In genomic region chr2:54092940-54093339, GRCh38 we compare ENCODE assay signal across 10 cellular contexts. TPM values are rescaled to one million over a fixed set of nuclear protein-coding genes. Genes with fewer than 3 reads are reported as not detected.
DNase-seq lines count a peak whose midpoint lies in the region; ATAC-seq and TF ChIP-seq lines count a peak whose summit lies in the region.
"Had no signal": no experiment of that assay in that cellular context is flagged by ENCODE, and none has a peak within 500 bp of the region (broad histone marks: within the 10 kb centered on the region; RNA-seq: fewer than 3 reads in every experiment).

No MANE protein-coding gene starts in this region.

- H3K9me3 Mint-ChIP-seq in activated CD4-positive, alpha-beta T cell treated with anti-CD3 and anti-CD28 coated beads for 36 hours (ENCODE audit: low read depth): no peaks in the 10 kb centered on the region
- H3K9me3 Mint-ChIP-seq in activated CD4-positive, alpha-beta T cell treated with anti-CD3 and anti-CD28 coated beads, Interleukin-2, amount 10 ng/mL, durations not matched to agents 24 days and 14 days: peaks cover 4% of the 10 kb centered on the region
- H3K9me3 Mint-ChIP-seq in GM23338: peaks cover 29% of the 10 kb centered on the region
- H3K9me3 Mint-ChIP-seq in IgD-negative memory B cell: peaks cover 0 to 3% (median 2%) of the 10 kb centered on the region in 3 donors
- peaks cover 0 to 4% (median 0%) of the 10 kb centered on the region in 11 donors for H3K9me3 Mint-ChIP-seq in naive thymus-derived CD4-positive, alpha-beta T cell

- H3K4me3 ChIP-seq in GM23338: no peak overlapping the region
- no peak overlapping the region for H3K4me3 ChIP-seq in naive thymus-derived CD4-positive, alpha-beta T cell (ENCODE audit: low read length)
- H3K4me3 ChIP-seq: SJSA1 had no signal

- no peak overlapping the region for H3K4me3 Mint-ChIP-seq in activated CD4-positive, alpha-beta T cell treated with anti-CD3 and anti-CD28 coated beads for 36 hours
- H3K4me3 Mint-ChIP-seq in activated CD4-positive, alpha-beta T cell treated with anti-CD3 and anti-CD28 coated beads, Interleukin-2, amount 10 ng/mL, durations not matched to agents 24 days and 14 days: no peak overlapping the region
- no peak overlapping the region for H3K4me3 Mint-ChIP-seq in GM23338
- peak overlapping the region; percentile 67 to 90 (median 79) for H3K4me3 Mint-ChIP-seq in IgD-negative memory B cell
- H3K4me3 Mint-ChIP-seq in naive thymus-derived CD4-positive, alpha-beta T cell: peak overlapping the region; percentile 19 to 74 (median 46)
- H3K4me3 Mint-ChIP-seq: mesothelial cell of epicardium had no signal

- H3K27me3 Mint-ChIP-seq in activated CD4-positive, alpha-beta T cell treated with anti-CD3 and anti-CD28 coated beads for 36 hours: no peaks in the 10 kb centered on the region
- H3K27me3 Mint-ChIP-seq in activated CD4-positive, alpha-beta T cell treated with anti-CD3 and anti-CD28 coated beads, Interleukin-2, amount 10 ng/mL, durations not matched to agents 24 days and 14 days: no peaks in the 10 kb centered on the region
- H3K27me3 Mint-ChIP-seq in GM23338 (ENCODE audit: insufficient read depth, low read depth, poor library complexity) (peaks cover 4% of the 10 kb centered on the region), IgD-negative memory B cell (no peaks in the 10 kb centered on the region)
- peaks cover 0 to 2% (median 0%) of the 10 kb centered on the region in 5 donors for H3K27me3 Mint-ChIP-seq in naive thymus-derived CD4-positive, alpha-beta T cell

- H3K9me3 ChIP-seq in naive thymus-derived CD4-positive, alpha-beta T cell (ENCODE audit: control insufficient read depth in 2 of 3, low read length in 3 of 3): no peaks in the 10 kb centered on the region
- H3K9me3 ChIP-seq: SJSA1 had no signal

- H3F3A ChIP-seq in GM23338 (replicated peaks; ENCODE audit: low read depth): no peaks in the 10 kb centered on the region

- peak overlapping the region; percentile 14 for H3K27ac Mint-ChIP-seq in activated CD4-positive, alpha-beta T cell treated with anti-CD3 and anti-CD28 coated beads for 36 hours
- no peak overlapping the region for H3K27ac Mint-ChIP-seq in activated CD4-positive, alpha-beta T cell treated with anti-CD3 and anti-CD28 coated beads, Interleukin-2, amount 10 ng/mL, durations not matched to agents 24 days and 14 days
- H3K27ac Mint-ChIP-seq in GM23338: no peak overlapping the region
- H3K27ac Mint-ChIP-seq in IgD-negative memory B cell: peak overlapping the region; percentile 68 to 94 (median 92)
- H3K27ac Mint-ChIP-seq in naive thymus-derived CD4-positive, alpha-beta T cell: peak overlapping the region; percentile 33 to 91 (median 77)
- H3K27ac Mint-ChIP-seq: mesothelial cell of epicardium had no signal

- H3K79me2 ChIP-seq in GM23338 (replicated peaks; ENCODE audit: insufficient read depth): no peaks in the 10 kb centered on the region

- peaks cover 6% of the 10 kb centered on the region; the same call in 1 of the 2 replicates for H3K4me1 ChIP-seq in GM23338 (ENCODE audit: insufficient read depth)
- H3K4me1 ChIP-seq in naive thymus-derived CD4-positive, alpha-beta T cell (ENCODE audit: control insufficient read depth in 2 of 2, insufficient read depth in 2 of 2, low read length in 2 of 2): peaks cover 11 to 21% of the 10 kb centered on the region in 2 donors
- H3K4me1 ChIP-seq: SJSA1 had no signal

- no peaks in the 10 kb centered on the region for H3K27me3 ChIP-seq in GM23338 (ENCODE audit: insufficient read depth)
- H3K27me3 ChIP-seq in naive thymus-derived CD4-positive, alpha-beta T cell (ENCODE audit: control insufficient read depth in 2 of 2, insufficient read depth in 2 of 2, low read length in 2 of 2): no peaks in the 10 kb centered on the region
- H3K27me3 ChIP-seq: SJSA1 had no signal

- H2AFZ ChIP-seq in GM23338: no peak overlapping the region

- intact Hi-C loops in activated CD4-positive, alpha-beta T cell treated with anti-CD3 and anti-CD28 coated beads for 36 hours (cut with DNase I, micrococcal nuclease): no loop called here
- intact Hi-C loops in activated CD4-positive, alpha-beta T cell treated with anti-CD3 and anti-CD28 coated beads, Interleukin-2, amount 10 ng/mL, durations not matched to agents 24 days and 14 days (cut with micrococcal nuclease): no loop called here
- intact Hi-C loops in naive thymus-derived CD4-positive, alpha-beta T cell (cut with micrococcal nuclease): no loop called here

- peaks cover 2% of the 10 kb centered on the region for H3K36me3 Mint-ChIP-seq in activated CD4-positive, alpha-beta T cell treated with anti-CD3 and anti-CD28 coated beads for 36 hours (ENCODE audit: low read depth)
- H3K36me3 Mint-ChIP-seq in activated CD4-positive, alpha-beta T cell treated with anti-CD3 and anti-CD28 coated beads, Interleukin-2, amount 10 ng/mL, durations not matched to agents 24 days and 14 days (ENCODE audit: low read depth): peaks cover 1% of the 10 kb centered on the region
- H3K36me3 Mint-ChIP-seq in GM23338 (ENCODE audit: low read depth) (peaks cover 15% of the 10 kb centered on the region), IgD-negative memory B cell (no peaks in the 10 kb centered on the region)
- peaks cover 0 to 9% (median 7%) of the 10 kb centered on the region in 5 donors for H3K36me3 Mint-ChIP-seq in naive thymus-derived CD4-positive, alpha-beta T cell

- no peak overlapping the region for H3K27ac ChIP-seq in GM23338 (ENCODE audit: low read depth)
- peak overlapping the region; percentile 51 for H3K27ac ChIP-seq in naive thymus-derived CD4-positive, alpha-beta T cell (ENCODE audit: low read depth, low read length)
- H3K27ac ChIP-seq: SJSA1 had no signal

- peak; percentile 58 for ATAC-seq in activated CD4-positive, alpha-beta T cell treated with anti-CD3 and anti-CD28 coated beads for 36 hours
- ATAC-seq in GM23338: peak; percentile 92
- peak; percentile 74 for ATAC-seq in naive thymus-derived CD4-positive, alpha-beta T cell

- H3K9me2 ChIP-seq in GM23338 (ENCODE audit: insufficient read depth): no peaks in the 10 kb centered on the region

- POLR2A ChIA-PET in activated CD4-positive, alpha-beta T cell treated with anti-CD3 and anti-CD28 coated beads for 36 hours (lab: Charles Lee): no interaction called here
- POLR2A ChIA-PET in naive thymus-derived CD4-positive, alpha-beta T cell (lab: Charles Lee): interaction anchor here (1.6 kb wide), 1 partner anchor 22 kb away, joined by 7 read pairs; the partner anchor contains the start of gene ACYP2

- H4K20me1 ChIP-seq in GM23338 (replicated peaks; ENCODE audit: insufficient read depth): no peaks in the 10 kb centered on the region

- DNase-seq in activated CD4-positive, alpha-beta T cell treated with anti-CD3 and anti-CD28 coated beads for 36 hours: peak; percentile 10
- no peak for DNase-seq in activated CD4-positive, alpha-beta T cell treated with anti-CD3 and anti-CD28 coated beads, Interleukin-2, amount 10 ng/mL, durations not matched to agents 24 days and 14 days
- DNase-seq in GM23338 (ENCODE audit: low spot score): no peak
- peak in 6 of 9 donors; percentile 5 to 36 (median 25) for DNase-seq in naive thymus-derived CD4-positive, alpha-beta T cell
- DNase-seq in DMS79 (lab: John Stamatoyannopoulos, UW): no peak
- DNase-seq in DMS53 (lab: John Stamatoyannopoulos, UW): no peak
- DNase-seq in occipital lobe (lab: John Stamatoyannopoulos, UW): no peak

- H3K4me1 Mint-ChIP-seq in activated CD4-positive, alpha-beta T cell treated with anti-CD3 and anti-CD28 coated beads for 36 hours: peaks cover 23% of the 10 kb centered on the region
- peaks cover 8% of the 10 kb centered on the region for H3K4me1 Mint-ChIP-seq in activated CD4-positive, alpha-beta T cell treated with anti-CD3 and anti-CD28 coated beads, Interleukin-2, amount 10 ng/mL, durations not matched to agents 24 days and 14 days
- H3K4me1 Mint-ChIP-seq in GM23338: peaks cover 10% of the 10 kb centered on the region
- peaks cover 39 to 43% (median 41%) of the 10 kb centered on the region in 3 donors for H3K4me1 Mint-ChIP-seq in IgD-negative memory B cell
- peaks cover 13 to 35% (median 26%) of the 10 kb centered on the region in 7 donors for H3K4me1 Mint-ChIP-seq in naive thymus-derived CD4-positive, alpha-beta T cell

- CTCF ChIA-PET in activated CD4-positive, alpha-beta T cell treated with anti-CD3 and anti-CD28 coated beads for 36 hours (lab: Charles Lee): interaction anchor here (0.6 kb wide), 1 partner anchor 10 kb away, joined by 4 read pairs; no protein-coding TSS in a partner anchor
- CTCF ChIA-PET in naive thymus-derived CD4-positive, alpha-beta T cell (lab: Charles Lee): interaction anchor here (0.6 to 1.3 kb wide), 3 partner anchors 15 to 611 kb away, joined by 3 read pairs; no protein-coding TSS in a partner anchor

- H3K4me2 ChIP-seq in GM23338: no peak overlapping the region

- no peak for TF ChIP-seq CTCF in GM23338 (conservative IDR thresholded peaks at IDR 0.05; ENCODE audit: low read depth in 2 of 2)

- no peaks in the 10 kb centered on the region for H3K36me3 ChIP-seq in GM23338 (ENCODE audit: insufficient read depth)
- H3K36me3 ChIP-seq in naive thymus-derived CD4-positive, alpha-beta T cell (ENCODE audit: control insufficient read depth in 2 of 3, insufficient read depth in 3 of 3, low read length in 3 of 3): no peaks in the 10 kb centered on the region
- H3K36me3 ChIP-seq: SJSA1 had no signal

RNA-seq across cellular contexts. Expression of gene ACYP2, which starts 22.5 kb away (rescaled TPM):
- total RNA-seq in activated CD4-positive, alpha-beta T cell treated with anti-CD3 and anti-CD28 coated beads for 36 hours: 1 to 10 TPM; 6.0 to 6.9 TPM
- 4.0 and 5.9 TPM in 2 replicates for total RNA-seq in activated CD4-positive, alpha-beta T cell treated with anti-CD3 and anti-CD28 coated beads, Interleukin-2, amount 10 ng/mL, durations not matched to agents 24 days and 14 days
- 1.1 and 2.3 TPM in 2 replicates for total RNA-seq in GM23338 (2014; rRNA removed; shearing (Covaris generic))
- polyA plus RNA-seq in GM23338 (2016; fragmentation: Nextera tagmentation; extraction: Ambion mirVana): 14.2 and 15.5 TPM in 2 replicates
- 26.8 TPM for polyA plus RNA-seq in IgD-negative memory B cell
- total RNA-seq in naive thymus-derived CD4-positive, alpha-beta T cell: 10 to 100 TPM; 12.3 to 19.6 (median 15.6) TPM
- 10 to 100 TPM; 11.2 to 23.0 TPM for polyA plus RNA-seq in naive thymus-derived CD4-positive, alpha-beta T cell
- total RNA-seq in occipital lobe: 13.6 TPM

Comparison
In these comparisons a context has a peak if more than half of its experiments do, and no peak if none do; other contexts are left out.
1. DNase-seq: peak in activated CD4-positive, alpha-beta T cell treated with anti-CD3 and anti-CD28 coated beads for 36 hours (single experiment) and naive thymus-derived CD4-positive, alpha-beta T cell (6 of 9); none in activated CD4-positive, alpha-beta T cell treated with anti-CD3 and anti-CD28 coated beads, Interleukin-2, amount 10 ng/mL, durations not matched to agents 24 days and 14 days (single experiment), GM23338 (single experiment), DMS79 (single experiment), DMS53 (single experiment) and occipital lobe (single experiment).
2. H3K27ac Mint-ChIP-seq: peak in activated CD4-positive, alpha-beta T cell treated with anti-CD3 and anti-CD28 coated beads for 36 hours (single experiment), IgD-negative memory B cell (3 of 3) and naive thymus-derived CD4-positive, alpha-beta T cell (9 of 9); none in activated CD4-positive, alpha-beta T cell treated with anti-CD3 and anti-CD28 coated beads, Interleukin-2, amount 10 ng/mL, durations not matched to agents 24 days and 14 days (single experiment) and GM23338 (single experiment).
3. H3K4me3 Mint-ChIP-seq: peak in IgD-negative memory B cell (4 of 4) and naive thymus-derived CD4-positive, alpha-beta T cell (10 of 10); none in activated CD4-positive, alpha-beta T cell treated with anti-CD3 and anti-CD28 coated beads for 36 hours (single experiment), activated CD4-positive, alpha-beta T cell treated with anti-CD3 and anti-CD28 coated beads, Interleukin-2, amount 10 ng/mL, durations not matched to agents 24 days and 14 days (single experiment) and GM23338 (single experiment).
4. Peak in every context shown above with its lines, with median percentiles within 50 percentile points of each other: ATAC-seq.